Comparison of ENCODE assay signal across 11 cellular contexts in genomic region chr3:45635475-45636256, GRCh38. TPM values are rescaled to one million over a fixed set of nuclear protein-coding genes. Genes with fewer than 3 reads are reported as not detected.
DNase-seq lines count a peak whose midpoint lies in the region; ATAC-seq, FAIRE-seq and TF ChIP-seq lines count a peak whose summit lies in the region.
"Had no signal": no experiment of that assay in that cellular context is flagged by ENCODE, and none has a peak within 500 bp of the region (broad histone marks: within the 10 kb centered on the region; RNA-seq: fewer than 3 reads in every experiment).

No MANE protein-coding gene starts in this region.

- 0% methylated on average over 4 of the region's 4 CpGs for WGBS in A549 (ENCODE audit: missing lambda C conversion rate)
- 41% methylated on average over 4 of the region's 4 CpGs for WGBS in mammary epithelial cell (ENCODE audit: low coverage, missing lambda C conversion rate)

- TF ChIP-seq CTCF in A549 (IDR thresholded peaks at IDR 0.05) (no peak), mammary epithelial cell (conservative IDR thresholded peaks at IDR 0.05 in 1 of 2, IDR thresholded peaks at IDR 0.05 in 1 of 2; ENCODE audit: extremely low read depth in 1 of 2, insufficient read depth in 1 of 2, low read depth in 1 of 2, low read length in 2 of 2) (no peak), keratinocyte (optimal IDR thresholded peaks at IDR 0.05 in 1 of 3, IDR thresholded peaks at IDR 0.05 in 1 of 3, conservative IDR thresholded peaks at IDR 0.05 in 1 of 3; ENCODE audit: extremely low read depth in 1 of 3, insufficient read depth in 2 of 3, low read length in 3 of 3) (no peak), kidney (IDR thresholded peaks at IDR 0.05; ENCODE audit: borderline replicate concordance, extremely low read depth, insufficient read depth) (no peak)

- POLR2A ChIA-PET in A549 (lab: Yijun Ruan, JAX): interaction anchor here (1.0 kb wide), 1 partner anchor 9 kb away, joined by 3 read pairs; no protein-coding TSS in a partner anchor

- peaks cover 41% of the 10 kb centered on the region for H3K79me2 ChIP-seq in mammary epithelial cell (ENCODE audit: insufficient read depth, low read length)
- H3K79me2 ChIP-seq in keratinocyte (ENCODE audit: control insufficient read depth, insufficient read depth, low read length): peaks cover 10% of the 10 kb centered on the region

- H2AFZ ChIP-seq in mammary epithelial cell (ENCODE audit: low read depth, low read length) (no peak overlapping the region), keratinocyte (ENCODE audit: control insufficient read depth, low read length) (no peak overlapping the region)

- H3K4me3 ChIP-seq in A549 (peak overlapping the region; percentile 22; the same call in 1 of the 3 replicates), mammary epithelial cell (replicated peaks in 1 of 3; ENCODE audit: insufficient read depth in 1 of 3, low read depth in 2 of 3, low read length in 3 of 3) (no peak overlapping the region), keratinocyte (ENCODE audit: control insufficient read depth in 2 of 3, extremely low read depth in 1 of 3, insufficient read depth in 2 of 3, low read depth in 1 of 3, low read length in 3 of 3) (no peak overlapping the region), kidney (ENCODE audit: low read length in 2 of 2) (no peak overlapping the region)
- H3K4me3 ChIP-seq: SK-N-MC had no signal

- ATAC-seq in A549: peak; percentile 83 to 91

- no peak for TF ChIP-seq POLR2A in A549 (IDR thresholded peaks at IDR 0.05; ENCODE audit: low read length)

- H3K27me3 ChIP-seq in mammary epithelial cell (ENCODE audit: insufficient read depth, low read length): no peaks in the 10 kb centered on the region
- no peaks in the 10 kb centered on the region for H3K27me3 ChIP-seq in keratinocyte (ENCODE audit: control insufficient read depth, extremely low read depth, insufficient read depth, low read length)

- no TSS peak for BruUV-seq in mammary epithelial cell (replicated peaks; lab: Mats Ljungman, UMichigan)

- no peaks in the 10 kb centered on the region for H3K36me3 ChIP-seq in mammary epithelial cell (ENCODE audit: insufficient read depth, low read length)
- peaks cover 0 to 2% of the 10 kb centered on the region in 2 experiments for H3K36me3 ChIP-seq in keratinocyte (ENCODE audit: control insufficient read depth in 2 of 2, extremely low read depth in 1 of 2, insufficient read depth in 2 of 2, low read length in 2 of 2)
- H3K36me3 ChIP-seq in kidney (ENCODE audit: control insufficient read depth in 1 of 2, insufficient read depth in 2 of 2, low read length in 2 of 2): peaks cover 0 to 2% of the 10 kb centered on the region in 2 donors

- CTCF ChIA-PET in A549 (lab: Yijun Ruan, JAX): interaction anchor here (1.1 to 1.9 kb wide), 5 partner anchors 9 to 40 kb away, joined by 3 to 6 read pairs (median 4); partner anchors contain the start of gene LIMD1
- CTCF ChIA-PET in mammary epithelial cell (lab: Charles Lee; ENCODE audit: low non-redundant PET): interaction anchor here (0.6 kb wide), 1 partner anchor 33 kb away, joined by 7 read pairs; no protein-coding TSS in a partner anchor

- FAIRE-seq in A549 (lab: Jason Lieb, UNC) (no peak), keratinocyte (lab: Jason Lieb, UNC) (no peak), kidney (lab: Jason Lieb, UNC) (no peak)

- peak overlapping the region; percentile 87 for H3K4me2 ChIP-seq in A549
- H3K4me2 ChIP-seq in mammary epithelial cell (ENCODE audit: insufficient read depth, low read depth, low read length): peak overlapping the region; percentile 10
- H3K4me2 ChIP-seq in keratinocyte (ENCODE audit: control insufficient read depth, extremely low read depth, insufficient read depth, low read depth, low read length): peak overlapping the region; percentile 1

- H3K9me3 ChIP-seq in A549 (no peaks in the 10 kb centered on the region), mammary epithelial cell (replicated peaks; ENCODE audit: insufficient read depth, low read length) (no peaks in the 10 kb centered on the region), keratinocyte (ENCODE audit: control insufficient read depth, low read depth, low read length) (no peaks in the 10 kb centered on the region), kidney (ENCODE audit: control insufficient read depth in 1 of 2, low read length in 2 of 2) (no peaks in the 10 kb centered on the region)

- intact Hi-C loops in mammary epithelial cell (cut with micrococcal nuclease) (loop anchor here (1.0 kb wide), 1 partner anchor 21 kb away; no protein-coding TSS in a partner anchor), kidney (cut with DNase I) (no loop called here)

- peaks cover 95% of the 10 kb centered on the region for H3K4me1 ChIP-seq in A549
- H3K4me1 ChIP-seq in mammary epithelial cell (ENCODE audit: insufficient read depth, low read length): peaks cover 14% of the 10 kb centered on the region
- peaks cover 15% of the 10 kb centered on the region for H3K4me1 ChIP-seq in keratinocyte (ENCODE audit: control insufficient read depth, extremely low read depth, insufficient read depth, low read length)
- H3K4me1 ChIP-seq in kidney (ENCODE audit: control insufficient read depth in 1 of 2, insufficient read depth in 1 of 2, low read depth in 1 of 2, low read length in 2 of 2): peaks cover 0 to 3% of the 10 kb centered on the region in 2 donors

- H4K20me1 ChIP-seq in mammary epithelial cell (ENCODE audit: insufficient read depth, low read length) (no peaks in the 10 kb centered on the region), keratinocyte (ENCODE audit: control insufficient read depth, extremely low read depth, insufficient read depth, low read length) (no peaks in the 10 kb centered on the region)

- peak; percentile 65 to 74; a peak in 2 of 5 replicates for TF ChIP-seq EP300 in A549 (IDR thresholded peaks at IDR 0.05)

- TF ChIP-seq RAD21 in A549 (conservative IDR thresholded peaks at IDR 0.05 in 1 of 2, IDR thresholded peaks at IDR 0.05 in 1 of 2): no peak

- in situ Hi-C loops in mammary epithelial cell (cut with MboI; ENCODE audit: low sequenced_read_pairs in 2 of 2): no loop called here

- dilution Hi-C loops in mammary epithelial cell (cut with HindIII; ENCODE audit: low sequenced_read_pairs): no loop called here
- dilution Hi-C loops in keratinocyte (cut with MboI; ENCODE audit: extremely low pct_ligation_motif_present, low sequenced_read_pairs): no loop called here

- no peaks in the 10 kb centered on the region for H3K9me1 ChIP-seq in keratinocyte (ENCODE audit: control insufficient read depth, extremely low read depth, insufficient read depth, low read length)

- H3K27ac ChIP-seq in A549: peak overlapping the region; percentile 90 to 94
- no peak overlapping the region for H3K27ac ChIP-seq in mammary epithelial cell (ENCODE audit: insufficient read depth, low read depth, low read length)
- no peak overlapping the region for H3K27ac ChIP-seq in keratinocyte (ENCODE audit: control insufficient read depth, insufficient read depth, low read length)
- no peak overlapping the region for H3K27ac ChIP-seq in kidney (ENCODE audit: low read depth in 2 of 2, low read length in 2 of 2)
- H3K27ac ChIP-seq: SK-N-MC had no signal

- H3K9ac ChIP-seq in mammary epithelial cell (ENCODE audit: insufficient read depth, low read length) (no peak overlapping the region), keratinocyte (ENCODE audit: control insufficient read depth, extremely low read depth, insufficient read depth, low read length) (no peak overlapping the region), kidney (ENCODE audit: low read length in 2 of 2) (no peak overlapping the region)

- DNase-seq in A549 (ENCODE audit: low read depth in 1 of 2, low spot score in 1 of 2): peak; percentile 63 to 88
- DNase-seq in HS-5 (ENCODE audit: low read depth): peak; percentile 71
- peak; percentile 76 for DNase-seq in mammary epithelial cell
- peak; percentile 41 for DNase-seq in keratinocyte (ENCODE audit: low read depth, low spot score)
- DNase-seq in occipital lobe (lab: John Stamatoyannopoulos, UW): no peak
- no peak for DNase-seq in effector CD8-positive, alpha-beta T cell (lab: John Stamatoyannopoulos, UW)
- DNase-seq in NCI-H1092 (lab: John Stamatoyannopoulos, UW): no peak
- no peak for DNase-seq in kidney
- DNase-seq: CD4-positive, alpha-beta T cell; NCI-H1417 treated with DMSO at 0.1 percent for 48 hours had no signal

RNA-seq across cellular contexts. Expression of gene LIMD1, which starts 41.1 kb away (rescaled TPM):
- polyA plus RNA-seq in A549 (2011; rRNA removed) (30.7 and 38.6 TPM in 2 replicates), A549 (2017; fragmentation: RNase III; extraction: RNeasy Plus Mini Kit Qiagen cat#74134 plus additional on column Dnase treatment) (17.4 to 18.8 TPM (median 18.8 TPM) in 3 replicates), mammary epithelial cell (8.1 TPM), keratinocyte (4.7 to 7.1 TPM (median 7.1 TPM) in 3 replicates), kidney (ENCODE audit: insufficient read depth, low read depth, low replicate concordance) (3.1 TPM)
- polyA plus RNA-seq in A549 (2012; cell fraction: cytosol; rRNA removed): 14.9 and 20.0 TPM in 2 replicates
- 48.7 and 51.2 TPM in 2 replicates for polyA plus RNA-seq in A549 (2012; cell fraction: nucleus; rRNA removed)
- 95.4 and 109 TPM in 2 replicates for polyA minus RNA-seq in A549 (2011; rRNA and poly(A)+ RNA removed)
- total RNA-seq in mammary epithelial cell (10 to 100 TPM; 15.7 to 21.7 TPM), occipital lobe (6.7 TPM), kidney (36.3 TPM)
- polyA minus RNA-seq in mammary epithelial cell (86.4 TPM), keratinocyte (22.9 to 26.4 TPM (median 26.1 TPM) in 3 replicates)
- 1.2 TPM for polyA plus RNA-seq in keratinocyte (2011; ENCODE audit: low read depth)
- polyA plus RNA-seq in keratinocyte (2011; cell fraction: cytosol; rRNA removed): 3.3 TPM in 2 replicates
- polyA plus RNA-seq in keratinocyte (2011; cell fraction: nucleus; rRNA removed): 12.5 and 15.0 TPM in 2 replicates
- 3.2 and 6.3 TPM in 2 replicates for polyA plus RNA-seq in keratinocyte (2012; ENCODE audit: low replicate concordance)
- polyA minus RNA-seq in keratinocyte (2011; cell fraction: cytosol; rRNA and poly(A)+ RNA removed): 6.3 TPM
- 13.7 and 16.4 TPM in 2 replicates for polyA minus RNA-seq in keratinocyte (2011; cell fraction: nucleus; rRNA and poly(A)+ RNA removed)

RNA-seq across cellular contexts. Expression of gene SACM1L, which starts 53.5 kb away (rescaled TPM):
- 24.8 and 27.8 TPM in 2 replicates for polyA plus RNA-seq in A549 (2011; rRNA removed)
- polyA plus RNA-seq in A549 (2012; cell fraction: cytosol; rRNA removed): 6.1 and 7.2 TPM in 2 replicates
- 5.5 and 8.3 TPM in 2 replicates for polyA plus RNA-seq in A549 (2012; cell fraction: nucleus; rRNA removed)
- 21.1 to 24.9 TPM (median 22.6 TPM) in 3 replicates for polyA plus RNA-seq in A549 (2017; fragmentation: RNase III; extraction: RNeasy Plus Mini Kit Qiagen cat#74134 plus additional on column Dnase treatment)
- 19.3 and 24.1 TPM in 2 replicates for polyA minus RNA-seq in A549 (2011; rRNA and poly(A)+ RNA removed)
- 10 to 100 TPM; 27.8 to 39.3 TPM for total RNA-seq in mammary epithelial cell
- polyA plus RNA-seq in mammary epithelial cell: 11.5 TPM
- polyA minus RNA-seq in mammary epithelial cell: 50.4 TPM
- polyA plus RNA-seq in keratinocyte: 17.7 to 44.3 TPM (median 26.9 TPM) in 3 replicates
- polyA plus RNA-seq in keratinocyte (2011; ENCODE audit: low read depth): 26.7 TPM
- 10.2 and 21.6 TPM in 2 replicates for polyA plus RNA-seq in keratinocyte (2011; cell fraction: cytosol; rRNA removed)
- 28.9 and 44.6 TPM in 2 replicates for polyA plus RNA-seq in keratinocyte (2011; cell fraction: nucleus; rRNA removed)
- polyA plus RNA-seq in keratinocyte (2012; ENCODE audit: low replicate concordance): 17.3 and 27.1 TPM in 2 replicates
- polyA minus RNA-seq in keratinocyte: 5.4 to 33.4 TPM (median 18.5 TPM) in 3 replicates
- polyA minus RNA-seq in keratinocyte (2011; cell fraction: cytosol; rRNA and poly(A)+ RNA removed): 29.5 TPM
- polyA minus RNA-seq in keratinocyte (2011; cell fraction: nucleus; rRNA and poly(A)+ RNA removed): 28.1 and 58.1 TPM in 2 replicates
- 50.7 TPM for total RNA-seq in occipital lobe
- total RNA-seq in kidney: 53.1 TPM
- polyA plus RNA-seq in kidney (ENCODE audit: insufficient read depth, low read depth, low replicate concordance): 27.1 TPM

Comparison
In these comparisons a context has a peak if more than half of its experiments do, and no peak if none do; other contexts are left out.
1. DNase-seq: peak in A549 (2 of 2), HS-5 (single experiment), mammary epithelial cell (single experiment) and keratinocyte (single experiment); none in occipital lobe (single experiment), effector CD8-positive, alpha-beta T cell (single experiment), NCI-H1092 (single experiment) and kidney (single experiment).
2. H3K27ac ChIP-seq: peak in A549 (2 of 2); none in mammary epithelial cell (single experiment), keratinocyte (single experiment) and kidney (0 of 2).
3. H3K4me2 ChIP-seq: peak in every context shown above with its lines; median percentile 87 in A549; 10 in mammary epithelial cell; 1 in keratinocyte.